24 cellular contexts compared by ENCODE assay signal in genomic region chr1:166977951-166978350, GRCh38. TPM values are rescaled to one million over a fixed set of nuclear protein-coding genes. Genes with fewer than 3 reads are reported as not detected.
"Had no signal": no experiment of that assay in that cellular context is flagged by ENCODE, and none has a peak within 500 bp of the region (broad histone marks: within the 10 kb centered on the region; RNA-seq: fewer than 3 reads in every experiment).

No MANE protein-coding gene starts in this region.

- DNase-seq: islet precursor cell; left ventricle myocardium inferior; mesendoderm; naive thymus-derived CD4-positive, alpha-beta T cell; nucleus accumbens; pancreas; posterior cingulate gyrus; retina; small intestine; spleen; stimulated activated CD4-positive, alpha-beta T cell treated with anti-CD3 and anti-CD28 coated beads, Interleukin-4, amount 100 ng/mL, for 24 hours; stimulated activated naive CD4-positive, alpha-beta T cell; tibial artery; trophoblast cell; upper lobe of right lung had no signal

RNA-seq across cellular contexts. Expression of gene ILDR2, which starts 2.6 kb away (rescaled TPM):
- polyA plus RNA-seq: naive thymus-derived CD4-positive, alpha-beta T cell had no signal

RNA-seq across cellular contexts. Expression of gene MAEL, which starts 11.1 kb away (rescaled TPM):
- total RNA-seq: hepatocyte; lung; mesothelial cell of epicardium; mononuclear cell; naive thymus-derived CD4-positive, alpha-beta T cell; natural killer cell treated with Interleukin-12 subunit alpha and Interleukin-12 subunit beta and Interleukin-15 and Interleukin-18, amount 100 ng/mL, for 72 hours; osteoblast; spleen; suprapubic skin; thoracic aorta; upper lobe of right lung had no signal
- polyA plus RNA-seq: naive thymus-derived CD4-positive, alpha-beta T cell; neural cell had no signal
